ENCODE assay signal across 36 cellular contexts in the genomic region with DNA sequence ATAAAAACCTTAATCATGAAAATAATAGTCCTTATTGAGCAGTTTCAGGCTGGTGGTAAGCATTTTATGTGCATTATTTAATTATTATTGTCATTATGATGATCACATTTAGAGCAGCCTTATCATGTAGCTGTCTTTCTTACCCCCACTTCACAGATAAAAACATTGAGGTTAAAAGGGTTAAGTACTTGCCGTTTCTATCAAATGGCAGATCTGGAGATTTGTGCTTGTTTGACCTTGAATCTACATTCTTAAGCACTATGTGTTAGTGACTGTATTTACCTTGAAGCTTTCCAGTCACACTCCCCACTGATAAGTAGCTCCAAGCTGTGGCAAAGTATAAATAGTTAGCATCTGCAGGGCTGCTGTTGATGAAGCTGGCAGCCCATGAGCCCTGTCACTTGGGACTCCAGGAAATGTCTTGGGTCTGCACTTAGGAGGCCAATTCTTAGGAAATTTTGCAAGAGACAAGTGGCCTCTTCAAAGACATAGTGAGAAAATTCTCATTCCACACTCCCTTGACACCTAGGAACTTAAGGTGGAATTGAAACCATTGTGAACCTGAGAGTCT.
"Had no signal": no experiment of that assay in that cellular context is flagged by ENCODE, and none has a peak within 500 bp of the region (broad histone marks: within the 10 kb centered on the region; RNA-seq: fewer than 3 reads in every experiment).

No MANE protein-coding gene starts in this region.

- H3K4me3 ChIP-seq: adrenal gland, body of pancreas, breast epithelium had no signal

- ATAC-seq: activated CD4-positive, alpha-beta T cell treated with anti-CD3 and anti-CD28 coated beads for 36 hours; activated CD4-positive, CD25-positive, alpha-beta regulatory T cell treated with anti-CD3 and anti-CD28 coated beads, Interleukin-2, amount 50 U/mL, for 24 hours; activated CD8-positive, alpha-beta memory T cell treated with anti-CD3 and anti-CD28 coated beads, Interleukin-2, amount 10 ng/mL, durations not matched to agents 7 days and 5 days; activated CD8-positive, alpha-beta T cell treated with anti-CD3 and anti-CD28 coated beads, Interleukin-2, amount 10 ng/mL, durations not matched to agents 7 days and 5 days; activated naive CD4-positive, alpha-beta T cell treated with anti-CD3 and anti-CD28 coated beads, Interleukin-2, amount 50 U/mL, for 72 hours; body of pancreas; WTC11 had no signal

- H3K4me1 ChIP-seq: adrenal gland, body of pancreas, breast epithelium had no signal

- H3K9me3 ChIP-seq: adrenal gland, body of pancreas, breast epithelium had no signal

- H3K27me3 ChIP-seq: adrenal gland, body of pancreas, brain microvascular endothelial cell, breast epithelium had no signal

- DNase-seq: activated CD4-positive, alpha-beta memory T cell treated with anti-CD3 and anti-CD28 coated beads, Interleukin-2, amount 10 ng/mL, durations not matched to agents 7 days and 5 days; activated CD4-positive, alpha-beta T cell treated with anti-CD3 and anti-CD28 coated beads for 1 hour; activated CD4-positive, alpha-beta T cell treated with anti-CD3 and anti-CD28 coated beads for 36 hours; activated CD4-positive, alpha-beta T cell treated with anti-CD3 and anti-CD28 coated beads for 48 hours; activated CD4-positive, alpha-beta T cell treated with anti-CD3 and anti-CD28 coated beads, Interleukin-2, amount 10 ng/mL, durations not matched to agents 7 days and 5 days; activated CD4-positive, alpha-beta T cell treated with anti-CD3 and anti-CD28 coated beads, Interleukin-2, amount 50 U/mL, for 48 hours; activated CD4-positive, CD25-positive, alpha-beta regulatory T cell; activated CD8-positive, alpha-beta memory T cell treated with anti-CD3 and anti-CD28 coated beads for 24 hours; activated CD8-positive, alpha-beta memory T cell treated with anti-CD3 and anti-CD28 coated beads, Interleukin-2, amount 10 ng/mL, durations not matched to agents 7 days and 5 days; activated CD8-positive, alpha-beta memory T cell treated with anti-CD3 and anti-CD28 coated beads, Interleukin-2, amount 50 U/mL, for 48 hours; activated CD8-positive, alpha-beta T cell treated with anti-CD3 and anti-CD28 coated beads, Interleukin-2, amount 10 ng/mL, durations not matched to agents 7 days and 5 days; activated effector memory CD4-positive, alpha-beta T cell treated with Interleukin-2 at 50 U/mL for 16 hours; activated gamma-delta T cell treated with Interleukin-2 at 50 U/mL for 16 hours; activated naive CD4-positive, alpha-beta T cell; activated naive CD4-positive, alpha-beta T cell treated with anti-CD3 and anti-CD28 coated beads for 36 hours; activated naive CD4-positive, alpha-beta T cell treated with anti-CD3 and anti-CD28 coated beads, Interleukin-2, amount 50 U/mL, for 16 hours; activated naive CD8-positive, alpha-beta T cell treated with anti-CD3 and anti-CD28 coated beads for 36 hours; activated T-cell treated with anti-CD3 and anti-CD28 coated beads, Interleukin-2, amount 50 U/mL, for 24 hours; activated T-cell treated with anti-CD3 and anti-CD28 coated beads, Interleukin-2, amount 50 U/mL, for 48 hours; adrenal gland; amniotic stem cell; aorta; body of pancreas; brain microvascular endothelial cell; caudate nucleus; cerebellar nuclear complex; SW 1271; T-helper 1 cell; T-helper 9 cell; WERI-Rb-1 had no signal

- H3K27ac ChIP-seq: adrenal gland, body of pancreas, brain microvascular endothelial cell, breast epithelium, WERI-Rb-1 had no signal

- H3K36me3 ChIP-seq: adrenal gland, brain microvascular endothelial cell, breast epithelium, WERI-Rb-1 had no signal

- FAIRE-seq: astrocyte, TTC549 had no signal
